In the genomic region with DNA sequence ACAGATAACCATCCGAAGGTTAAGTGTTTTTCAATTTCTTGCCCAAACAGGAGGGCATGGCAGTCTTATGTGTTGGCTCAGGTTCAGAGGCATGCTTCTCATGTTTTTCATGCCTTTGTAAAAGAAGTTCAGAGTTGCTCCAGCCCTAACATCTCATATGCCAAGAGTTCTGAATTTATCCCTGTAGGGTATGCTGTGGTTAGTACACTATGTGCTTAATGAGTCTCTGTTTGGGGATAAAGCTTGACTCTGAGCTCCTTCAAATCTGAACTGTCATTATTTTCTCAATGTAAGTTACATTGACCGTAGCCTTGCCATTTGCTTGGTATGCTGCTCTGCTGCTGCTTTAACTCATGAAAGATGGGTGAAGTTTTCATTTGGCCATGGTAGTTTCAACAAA, we compare ENCODE assay signal across 18 cellular contexts.
DNase-seq lines count a peak whose midpoint lies in the region; ATAC-seq and TF ChIP-seq lines count a peak whose summit lies in the region.
"Had no signal": no experiment of that assay in that cellular context is flagged by ENCODE, and none has a peak within 500 bp of the region (broad histone marks: within the 10 kb centered on the region; RNA-seq: fewer than 3 reads in every experiment).

No MANE protein-coding gene starts in this region.

- H4K5ac ChIP-seq in IMR-90 (ENCODE audit: low read depth, low read length) = no peak overlapping the region; the same call in 1 of the 2 replicates

- ATAC-seq in IMR-90 (ENCODE audit: low read depth) (peak; percentile 62), GM21447 (IDR thresholded peaks at IDR 0.05; ENCODE audit: unreplicated experiment) (no peak), GM18868 (IDR thresholded peaks at IDR 0.05; ENCODE audit: unreplicated experiment) (no peak)
- ATAC-seq: heart right ventricle, psoas muscle had no signal

- peak; percentile 23 for DNase-seq in IMR-90
- DNase-seq in choroid plexus epithelial cell (ENCODE audit: low read depth) = peak; percentile 87
- DNase-seq in hepatocyte (ENCODE audit: low spot score) = no peak
- no peak for DNase-seq in stomach
- DNase-seq in stimulated activated naive CD4-positive, alpha-beta T cell (lab: John Stamatoyannopoulos, UW) = no peak
- DNase-seq in kidney glomerular epithelial cell (lab: John Stamatoyannopoulos, UW) = no peak
- DNase-seq: activated CD4-positive, alpha-beta T cell treated with anti-CD3 and anti-CD28 coated beads for 48 hours; activated naive CD4-positive, alpha-beta T cell treated with anti-CD3 and anti-CD28 coated beads for 36 hours; brain microvascular endothelial cell; effector memory CD4-positive, alpha-beta T cell; H7; heart right ventricle; Karpas-422; NCI-H446; psoas muscle had no signal

- H3K79me2 ChIP-seq in hepatocyte = no peaks in the 10 kb centered on the region

- H3K36me3 ChIP-seq in IMR-90 (ENCODE audit: control insufficient read depth, insufficient read depth, low read length) (no peaks in the 10 kb centered on the region), hepatocyte (replicated peaks; ENCODE audit: insufficient read depth, low read depth) (no peaks in the 10 kb centered on the region), stomach (no peaks in the 10 kb centered on the region)
- H3K36me3 ChIP-seq: BLaER1 treated with 17β-estradiol and CSF1 and Interleukin-3, amounts not matched to agents 10 nM and 100 nM; brain microvascular endothelial cell; heart right ventricle had no signal

- in situ Hi-C loops in IMR-90 (cut with MboI; ENCODE audit: low sequenced_read_pairs) = loop anchor here (5.0 to 10.0 kb wide), 2 partner anchors 201 to 243 kb away; no protein-coding TSS in a partner anchor

- H2BK120ac ChIP-seq in IMR-90 (ENCODE audit: low read depth, low read length) = no peak overlapping the region

- intact Hi-C loops in IMR-90 (cut with micrococcal nuclease) = no loop called here
- intact Hi-C loops in stomach (cut with DNase I; ENCODE audit: low total_unique reads) = loop anchor here (10.0 kb wide), 1 partner anchor 203 kb away; no protein-coding TSS in a partner anchor

- H3K14ac ChIP-seq in IMR-90 (replicated peaks; ENCODE audit: low read depth, low read length) = no peak overlapping the region

- peak overlapping the region in 1 of 2 experiments; percentile 11; a peak in 1 of 4 replicates for H4K8ac ChIP-seq in IMR-90 (ENCODE audit: low read depth in 2 of 2, low read length in 2 of 2)

- H3K27ac ChIP-seq in IMR-90 (ENCODE audit: insufficient read depth, low read length) = no peak overlapping the region; the same call in 1 of the 2 replicates
- peak overlapping the region; percentile 71 for H3K27ac ChIP-seq in hepatocyte
- H3K27ac ChIP-seq in stomach = peak overlapping the region in 3 of 5 donors; percentile 42 to 46 (median 44)
- H3K27ac ChIP-seq: BLaER1 treated with 17β-estradiol and CSF1 and Interleukin-3, amounts not matched to agents 10 nM and 100 nM; brain microvascular endothelial cell; heart right ventricle; psoas muscle had no signal

- H4K91ac ChIP-seq in IMR-90 (ENCODE audit: insufficient read depth, low read depth, low read length) = no peak overlapping the region

- no peaks in the 10 kb centered on the region for H3K9me1 ChIP-seq in IMR-90 (ENCODE audit: insufficient read depth, low read length)

- CTCF ChIA-PET in IMR-90 (lab: Yijun Ruan, JAX) = interaction anchor here (0.5 to 0.6 kb wide), 2 partner anchors 105 to 193 kb away, joined by 3 to 5 read pairs; no protein-coding TSS in a partner anchor

- no peak overlapping the region for H3K4me2 ChIP-seq in IMR-90 (ENCODE audit: low read depth, low read length)
- peak overlapping the region; percentile 31 for H3K4me2 ChIP-seq in hepatocyte

- 0 out of 2 replicates have a peak overlapping the region, but pooled peaks have one; percentile 33 for H2BK20ac ChIP-seq in IMR-90 (ENCODE audit: low read depth, low read length)

- no TSS peak for BruUV-seq in IMR-90 (replicated peaks; lab: Mats Ljungman, UMichigan)

- no peaks in the 10 kb centered on the region for H4K20me1 ChIP-seq in IMR-90 (ENCODE audit: insufficient read depth, low read length)
- no peaks in the 10 kb centered on the region for H4K20me1 ChIP-seq in hepatocyte (ENCODE audit: insufficient read depth, poor library complexity, severe bottlenecking)
- H4K20me1 ChIP-seq: BLaER1 treated with 17β-estradiol and CSF1 and Interleukin-3, amounts not matched to agents 10 nM and 100 nM had no signal

- 0 out of 3 replicates have a peak overlapping the region, but pooled peaks have one; percentile 12 for H2BK15ac ChIP-seq in IMR-90 (ENCODE audit: low read depth, low read length)

- no peak for TF ChIP-seq CTCF in IMR-90 (conservative IDR thresholded peaks at IDR 0.05; ENCODE audit: low read depth, low read length)
- no peak for TF ChIP-seq CTCF in choroid plexus epithelial cell (conservative IDR thresholded peaks at IDR 0.05; ENCODE audit: low read depth, low read length)
- no peak for TF ChIP-seq CTCF in hepatocyte (IDR thresholded peaks at IDR 0.05; ENCODE audit: poor library complexity)
- no peak for TF ChIP-seq CTCF in stomach (IDR thresholded peaks at IDR 0.05)

- H3K27me3 ChIP-seq in IMR-90 (ENCODE audit: control insufficient read depth, insufficient read depth, low read length) = no peaks in the 10 kb centered on the region
- H3K27me3 ChIP-seq in hepatocyte = no peaks in the 10 kb centered on the region
- no peaks in the 10 kb centered on the region for H3K27me3 ChIP-seq in stomach
- H3K27me3 ChIP-seq: BLaER1 treated with 17β-estradiol and CSF1 and Interleukin-3, amounts not matched to agents 10 nM and 100 nM; brain microvascular endothelial cell had no signal

- H3K9me2 ChIP-seq in hepatocyte (replicated peaks; ENCODE audit: insufficient read depth) = no peaks in the 10 kb centered on the region

- no peaks in the 10 kb centered on the region for H3K9me3 ChIP-seq in IMR-90 (ENCODE audit: control insufficient read depth, insufficient read depth, low read length)
- no peaks in the 10 kb centered on the region for H3K9me3 ChIP-seq in hepatocyte (ENCODE audit: low read depth)
- no peaks in the 10 kb centered on the region for H3K9me3 ChIP-seq in stomach
- H3K9me3 ChIP-seq: BLaER1 treated with 17β-estradiol and CSF1 and Interleukin-3, amounts not matched to agents 10 nM and 100 nM; heart right ventricle; psoas muscle had no signal

- POLR2A ChIA-PET in IMR-90 (lab: Charles Lee; ENCODE audit: unreplicated experiment) = no interaction called here

- no peak overlapping the region for H2AK9ac ChIP-seq in IMR-90 (replicated peaks; ENCODE audit: low read depth, low read length, poor library complexity)

- H3K23ac ChIP-seq in IMR-90 (ENCODE audit: low read depth, low read length) = no peak overlapping the region

- no peak overlapping the region for H3K9ac ChIP-seq in IMR-90 (ENCODE audit: low read depth, low read length)
- H3K9ac ChIP-seq: BLaER1 treated with 17β-estradiol and CSF1 and Interleukin-3, amounts not matched to agents 10 nM and 100 nM had no signal

- WGBS in IMR-90 (ENCODE audit: extremely low coverage in 2 of 2, insufficient read length in 1 of 2), 2 experiments = no CpG with 5 or more reads among the region's 2 CpGs
- WGBS in hepatocyte (ENCODE audit: low lambda C conversion rate, missing lambda C conversion rate) = 53% methylated on average over 2 of the region's 2 CpGs
- WGBS in stomach, 5 donors = 64 to 81% (median 74%) methylated on average over 2 of the region's 2 CpGs

- H3K4ac ChIP-seq in IMR-90 (ENCODE audit: low read depth, low read length) = no peak overlapping the region

- no peaks in the 10 kb centered on the region for H3K79me1 ChIP-seq in IMR-90 (ENCODE audit: low read depth in 1 of 2, low read length in 2 of 2)

- dilution Hi-C loops in IMR-90 (cut with HindIII; ENCODE audit: low sequenced_read_pairs, unreplicated experiment) = no loop called here

- no peak for TF ChIP-seq RAD21 in IMR-90 (IDR thresholded peaks at IDR 0.05; ENCODE audit: low read length)

- no peak overlapping the region for H2AK5ac ChIP-seq in IMR-90 (ENCODE audit: low read depth, low read length)

- H2AFZ ChIP-seq in IMR-90 (replicated peaks; ENCODE audit: low read length, poor library complexity) (peak overlapping the region; percentile 38), hepatocyte (no peak overlapping the region)

- no peak overlapping the region for H3K56ac ChIP-seq in IMR-90 (ENCODE audit: extremely low read depth, insufficient read depth, low read length)

- no peak for TF ChIP-seq EP300 in stomach (IDR thresholded peaks at IDR 0.05)

- H2BK5ac ChIP-seq in IMR-90 (ENCODE audit: low read depth, low read length, poor library complexity, severe bottlenecking) = peak overlapping the region; percentile 21

- H3K4me3 ChIP-seq in IMR-90 (ENCODE audit: insufficient read depth, low read depth, low read length) (no peak overlapping the region), choroid plexus epithelial cell (ENCODE audit: low read depth, low read length) (no peak overlapping the region), hepatocyte (no peak overlapping the region), stomach (no peak overlapping the region)
- H3K4me3 ChIP-seq: BLaER1 treated with 17β-estradiol and CSF1 and Interleukin-3, amounts not matched to agents 10 nM and 100 nM; heart right ventricle; psoas muscle had no signal

- TF ChIP-seq POLR2A in IMR-90 (IDR thresholded peaks at IDR 0.05; ENCODE audit: low read depth, low read length) (no peak), stomach (IDR thresholded peaks at IDR 0.05) (no peak)

- H3K18ac ChIP-seq in IMR-90 (ENCODE audit: low read depth, low read length) = 0 out of 2 replicates have a peak overlapping the region, but pooled peaks have one; percentile 57

- H3K4me1 ChIP-seq in IMR-90 (ENCODE audit: control insufficient read depth, insufficient read depth, low read length) (peaks cover 2% of the 10 kb centered on the region; the same call in 1 of the 2 replicates), hepatocyte (ENCODE audit: insufficient read depth) (peaks cover 3% of the 10 kb centered on the region), stomach (no peaks in the 10 kb centered on the region)
- H3K4me1 ChIP-seq: heart right ventricle, psoas muscle had no signal

TF ChIP-seq in IMR-90, 13 proteins besides CTCF, POLR2A, EP300 and RAD21:
- TF ChIP-seq CHD1 (IDR thresholded peaks at IDR 0.05; ENCODE audit: low read depth, low read length) = no peak
- TF ChIP-seq, protein P1, sequence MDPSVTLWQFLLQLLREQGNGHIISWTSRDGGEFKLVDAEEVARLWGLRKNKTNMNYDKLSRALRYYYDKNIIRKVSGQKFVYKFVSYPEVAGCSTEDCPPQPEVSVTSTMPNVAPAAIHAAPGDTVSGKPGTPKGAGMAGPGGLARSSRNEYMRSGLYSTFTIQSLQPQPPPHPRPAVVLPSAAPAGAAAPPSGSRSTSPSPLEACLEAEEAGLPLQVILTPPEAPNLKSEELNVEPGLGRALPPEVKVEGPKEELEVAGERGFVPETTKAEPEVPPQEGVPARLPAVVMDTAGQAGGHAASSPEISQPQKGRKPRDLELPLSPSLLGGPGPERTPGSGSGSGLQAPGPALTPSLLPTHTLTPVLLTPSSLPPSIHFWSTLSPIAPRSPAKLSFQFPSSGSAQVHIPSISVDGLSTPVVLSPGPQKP (IDR thresholded peaks at IDR 0.05; ENCODE audit: borderline replicate concordance, low read depth, low read length) = no peak
- TF ChIP-seq BHLHE40 (IDR thresholded peaks at IDR 0.05; ENCODE audit: low read depth, low read length) = no peak
- TF ChIP-seq RCOR1 (IDR thresholded peaks at IDR 0.05; ENCODE audit: insufficient replicate concordance, low read length) = no peak
- no peak for TF ChIP-seq CEBPB (IDR thresholded peaks at IDR 0.05; ENCODE audit: low read depth, low read length)

Comparison
In these comparisons a context has a peak if more than half of its experiments do, and no peak if none do; other contexts are left out.
1. DNase-seq: peak in IMR-90 (single experiment) and choroid plexus epithelial cell (single experiment); none in hepatocyte (single experiment), stomach (single experiment), stimulated activated naive CD4-positive, alpha-beta T cell (0 of 6) and kidney glomerular epithelial cell (single experiment).